In genomic region chr13:110593430-110594130, GRCh38 we compare ENCODE assay signal across 9 cellular contexts. TPM values are rescaled to one million over a fixed set of nuclear protein-coding genes. Genes with fewer than 3 reads are reported as not detected.
DNase-seq lines count a peak whose midpoint lies in the region; ATAC-seq and TF ChIP-seq lines count a peak whose summit lies in the region.
"Had no signal": no experiment of that assay in that cellular context is flagged by ENCODE, and none has a peak within 500 bp of the region (broad histone marks: within the 10 kb centered on the region; RNA-seq: fewer than 3 reads in every experiment).

No MANE protein-coding gene starts in this region.

- H3K4me2 ChIP-seq in OCI-LY1 (ENCODE audit: low read length) = no peak overlapping the region

- intact Hi-C loops in colonic mucosa (cut with DNase I) = loop anchor here (5.0 kb wide), 1 partner anchor 224 kb away; no protein-coding TSS in a partner anchor
- intact Hi-C loops in lower lobe of right lung (cut with DNase I) = loop anchor here (5.0 kb wide), 1 partner anchor 224 kb away; no protein-coding TSS in a partner anchor
- intact Hi-C loops in activated CD4-positive, alpha-beta memory T cell treated with anti-CD3 and anti-CD28 coated beads for 36 hours (cut with micrococcal nuclease) = loop anchor here (1.0 to 10.0 kb wide), 2 partner anchors 226 to 461 kb away; no protein-coding TSS in a partner anchor

- H3K9ac ChIP-seq in OCI-LY1 (ENCODE audit: low read length) = no peak overlapping the region
- H3K9ac ChIP-seq in colonic mucosa (ENCODE audit: low read depth in 2 of 2, low read length in 2 of 2) = no peak overlapping the region

- H3K9me2 ChIP-seq in OCI-LY1 (ENCODE audit: low read depth, low read length) = no peaks in the 10 kb centered on the region

- peaks cover 3% of the 10 kb centered on the region for H3K27me3 Mint-ChIP-seq in activated CD4-positive, alpha-beta memory T cell treated with anti-CD3 and anti-CD28 coated beads for 36 hours
- H3K27me3 Mint-ChIP-seq: stimulated activated naive CD8-positive, alpha-beta T cell treated with anti-CD3 and anti-CD28 coated beads, Interleukin-15, Interleukin-2, amounts not matched to agents 100 ng/mL and 50 ng/mL, for 24 hours had no signal

- CTCF ChIA-PET in activated CD4-positive, alpha-beta memory T cell treated with anti-CD3 and anti-CD28 coated beads for 36 hours (lab: Charles Lee) = interaction anchor here (0.6 to 1.7 kb wide), 23 partner anchors 10 to 1393 kb away, joined by 3 to 18 read pairs (median 4); partner anchors contain the start of gene NAXD

- DNase-seq in NCI-H524 (lab: John Stamatoyannopoulos, UW) (peak; percentile 10 to 64), NCI-H524 treated with DMSO at 0.1 percent for 48 hours (lab: John Stamatoyannopoulos, UW) (no peak), colonic mucosa (no peak), lower lobe of right lung (no peak)
- no peak for DNase-seq in activated CD4-positive, alpha-beta memory T cell treated with anti-CD3 and anti-CD28 coated beads for 36 hours

- H3K4me1 Mint-ChIP-seq in activated CD4-positive, alpha-beta memory T cell treated with anti-CD3 and anti-CD28 coated beads for 36 hours (ENCODE audit: low read depth) = peaks cover 1% of the 10 kb centered on the region

- ATAC-seq in GM19395 (IDR thresholded peaks at IDR 0.05; ENCODE audit: unreplicated experiment) (peak; percentile 79), HG03469 (IDR thresholded peaks at IDR 0.05; ENCODE audit: unreplicated experiment) (peak; percentile 86), lower lobe of right lung (peak; percentile 84)

- POLR2A ChIA-PET in activated CD4-positive, alpha-beta memory T cell treated with anti-CD3 and anti-CD28 coated beads for 36 hours (lab: Charles Lee) = interaction anchor here (0.7 kb wide), 1 partner anchor 45 kb away, joined by 3 read pairs; no protein-coding TSS in a partner anchor

- H3F3A ChIP-seq in OCI-LY1 (ENCODE audit: insufficient read depth, low read length) = no peaks in the 10 kb centered on the region

- H4K20me1 ChIP-seq in OCI-LY1 (ENCODE audit: insufficient read depth, low read length) = no peaks in the 10 kb centered on the region

- H3K4me1 ChIP-seq in OCI-LY1 (ENCODE audit: insufficient read depth, low read length, severe bottlenecking) = no peaks in the 10 kb centered on the region
- no peaks in the 10 kb centered on the region for H3K4me1 ChIP-seq in colonic mucosa
- H3K4me1 ChIP-seq in lower lobe of right lung = no peaks in the 10 kb centered on the region

- no peak overlapping the region for H3K27ac Mint-ChIP-seq in activated CD4-positive, alpha-beta memory T cell treated with anti-CD3 and anti-CD28 coated beads for 36 hours
- H3K27ac Mint-ChIP-seq: stimulated activated naive CD8-positive, alpha-beta T cell treated with anti-CD3 and anti-CD28 coated beads, Interleukin-15, Interleukin-2, amounts not matched to agents 100 ng/mL and 50 ng/mL, for 24 hours had no signal

- H3K27me3 ChIP-seq in OCI-LY1 (ENCODE audit: insufficient read depth, low read length) = no peaks in the 10 kb centered on the region; the same call in 1 of the 2 replicates
- H3K27me3 ChIP-seq in colonic mucosa = no peaks in the 10 kb centered on the region
- no peaks in the 10 kb centered on the region for H3K27me3 ChIP-seq in lower lobe of right lung (ENCODE audit: low read depth)

- H3K36me3 Mint-ChIP-seq in activated CD4-positive, alpha-beta memory T cell treated with anti-CD3 and anti-CD28 coated beads for 36 hours = no peaks in the 10 kb centered on the region

- no peak overlapping the region for H2AFZ ChIP-seq in OCI-LY1 (ENCODE audit: low read length)

- no peaks in the 10 kb centered on the region for H3K79me2 ChIP-seq in OCI-LY1 (ENCODE audit: insufficient read depth, low read length)

- no peak overlapping the region for H3K4me3 ChIP-seq in OCI-LY1 (ENCODE audit: low read depth, low read length, poor library complexity, severe bottlenecking)
- no peak overlapping the region for H3K4me3 ChIP-seq in colonic mucosa
- no peak overlapping the region for H3K4me3 ChIP-seq in lower lobe of right lung

- no peaks in the 10 kb centered on the region for H3K36me3 ChIP-seq in OCI-LY1 (ENCODE audit: insufficient read depth, low read length)
- H3K36me3 ChIP-seq in colonic mucosa = no peaks in the 10 kb centered on the region
- no peaks in the 10 kb centered on the region for H3K36me3 ChIP-seq in lower lobe of right lung

- H3K9me3 ChIP-seq in OCI-LY1 (ENCODE audit: low read length) = no peaks in the 10 kb centered on the region
- no peaks in the 10 kb centered on the region for H3K9me3 ChIP-seq in colonic mucosa
- H3K9me3 ChIP-seq in lower lobe of right lung = no peaks in the 10 kb centered on the region

- no peaks in the 10 kb centered on the region for H3K9me3 Mint-ChIP-seq in activated CD4-positive, alpha-beta memory T cell treated with anti-CD3 and anti-CD28 coated beads for 36 hours
- H3K9me3 Mint-ChIP-seq: stimulated activated naive CD8-positive, alpha-beta T cell treated with anti-CD3 and anti-CD28 coated beads, Interleukin-15, Interleukin-2, amounts not matched to agents 100 ng/mL and 50 ng/mL, for 24 hours had no signal

- TF ChIP-seq CTCF in OCI-LY1 (IDR thresholded peaks at IDR 0.05; ENCODE audit: low read length) (peak; percentile 79), colonic mucosa (IDR thresholded peaks at IDR 0.05) (peak; percentile 57), lower lobe of right lung (IDR thresholded peaks at IDR 0.05) (peak; percentile 68)

- H3K27ac ChIP-seq in OCI-LY1 (ENCODE audit: low read depth, low read length, poor library complexity, severe bottlenecking) = no peak overlapping the region
- H3K27ac ChIP-seq in colonic mucosa = no peak overlapping the region
- H3K27ac ChIP-seq in lower lobe of right lung = no peak overlapping the region

- H3K4me3 Mint-ChIP-seq in activated CD4-positive, alpha-beta memory T cell treated with anti-CD3 and anti-CD28 coated beads for 36 hours = no peak overlapping the region
- H3K4me3 Mint-ChIP-seq: stimulated activated naive CD8-positive, alpha-beta T cell treated with anti-CD3 and anti-CD28 coated beads, Interleukin-15, Interleukin-2, amounts not matched to agents 100 ng/mL and 50 ng/mL, for 24 hours had no signal

RNA-seq across cellular contexts. Expression of gene NAXD, which starts 21.8 kb away (rescaled TPM):
- total RNA-seq in colonic mucosa (10 to 100 TPM; 36.7 to 40.4 TPM), lower lobe of right lung (27.4 TPM)
- 10 to 100 TPM; 22.6 to 22.9 TPM for total RNA-seq in activated CD4-positive, alpha-beta memory T cell treated with anti-CD3 and anti-CD28 coated beads for 36 hours

RNA-seq across cellular contexts. Expression of gene RAB20, which starts 32.1 kb away (rescaled TPM):
- total RNA-seq in colonic mucosa = 10 to 100 TPM; 32.1 to 38.0 TPM
- total RNA-seq in lower lobe of right lung = 51.3 TPM
- total RNA-seq in activated CD4-positive, alpha-beta memory T cell treated with anti-CD3 and anti-CD28 coated beads for 36 hours = 1 to 10 TPM; 1.4 to 2.1 TPM

Comparison
In these comparisons a context has a peak if more than half of its experiments do, and no peak if none do; other contexts are left out.
1. DNase-seq: peak in NCI-H524 (2 of 2); none in NCI-H524 treated with DMSO at 0.1 percent for 48 hours (single experiment), colonic mucosa (single experiment), lower lobe of right lung (single experiment) and activated CD4-positive, alpha-beta memory T cell treated with anti-CD3 and anti-CD28 coated beads for 36 hours (single experiment).
2. RNA of gene RAB20, which starts 32.1 kb away (total RNA-seq): 51.3 TPM in lower lobe of right lung (single experiment) and 32.1 to 38.0 TPM in colonic mucosa; 1.4 to 2.1 TPM in activated CD4-positive, alpha-beta memory T cell treated with anti-CD3 and anti-CD28 coated beads for 36 hours; every median in the first group is over 10 times any median in the second.
3. Peak in every context shown above with its lines, with median percentiles within 50 percentile points of each other: ATAC-seq and CTCF ChIP-seq.